In genomic region chr6:56652994-56653393, GRCh38 we compare ENCODE assay signal across 11 cellular contexts. TPM values are rescaled to one million over a fixed set of nuclear protein-coding genes. Genes with fewer than 3 reads are reported as not detected.
A peak's percentile ranks its signal among the peaks of the same experiment; 100 is the strongest.
DNase-seq lines count a peak whose midpoint lies in the region.
"Had no signal": no experiment of that assay in that cellular context is flagged by ENCODE, and none has a peak within 500 bp of the region (broad histone marks: within the 10 kb centered on the region; RNA-seq: fewer than 3 reads in every experiment).

No MANE protein-coding gene starts in this region.

- in situ Hi-C loops in Caki2 (cut with HindIII; ENCODE audit: low pct_unique_long_range_greater_than_20kb, low sequenced_read_pairs), result no loop called here

- H3K36me3 ChIP-seq in esophagus (ENCODE audit: control insufficient read depth in 2 of 2, insufficient read depth in 2 of 2, low read length in 1 of 2), result no peaks in the 10 kb centered on the region

- H3K4me3 ChIP-seq in esophagus (ENCODE audit: low read depth in 1 of 2, low read length in 2 of 2), result no peak overlapping the region

- H3K9me3 ChIP-seq in esophagus (ENCODE audit: control insufficient read depth in 2 of 2, insufficient read depth in 1 of 2, low read depth in 1 of 2, low read length in 1 of 2), result no peaks in the 10 kb centered on the region

- 16 to 22% methylated on average over 2 of the region's 2 CpGs for WGBS in esophagus, 2 donors

- peak; percentile 72 for DNase-seq in Caki2 (ENCODE audit: low read depth)
- peak; percentile 87 for DNase-seq in NCI-H69 (lab: John Stamatoyannopoulos, UW)
- peak; percentile 27 for DNase-seq in non-pigmented ciliary epithelial cell (ENCODE audit: low read depth)
- DNase-seq in OCI-M2 (lab: John Stamatoyannopoulos, UW; ENCODE audit: unreplicated experiment), result no peak
- DNase-seq in NCI-H774 (lab: John Stamatoyannopoulos, UW), result no peak
- DNase-seq in NCI-H82 treated with DMSO at 0.1 percent for 48 hours (lab: John Stamatoyannopoulos, UW; ENCODE audit: unreplicated experiment), result no peak
- no peak for DNase-seq in DMS114 treated with DMSO at 0.1 percent for 48 hours (lab: John Stamatoyannopoulos, UW; ENCODE audit: unreplicated experiment)
- DNase-seq: activated CD4-positive, alpha-beta T cell treated with anti-CD3 and anti-CD28 coated beads for 36 hours; DND-41; stimulated activated CD4-positive, alpha-beta T cell treated with anti-CD3 and anti-CD28 coated beads, Interleukin-4, amount 100 ng/mL, for 24 hours had no signal

- H3K27ac ChIP-seq in esophagus (ENCODE audit: low read depth in 2 of 2, low read length in 1 of 2), result peak overlapping the region; percentile 70 to 76

- H3K27me3 ChIP-seq in esophagus (ENCODE audit: control insufficient read depth in 1 of 2, insufficient read depth in 2 of 2, low read length in 2 of 2), result no peaks in the 10 kb centered on the region

- H3K4me1 ChIP-seq in esophagus (ENCODE audit: control insufficient read depth in 2 of 2, insufficient read depth in 2 of 2, low read length in 1 of 2), result no peaks in the 10 kb centered on the region

RNA-seq across cellular contexts. Expression of gene DST, which starts 10.3 kb away (rescaled TPM):
- 62.2 and 71.2 TPM in 2 replicates for total RNA-seq in Caki2 (2014; rRNA removed; shearing (Covaris generic); ENCODE audit: low replicate concordance)
- polyA plus RNA-seq in esophagus, result 10 to 100 TPM; 57.2 to 59.3 TPM

Comparison
In these comparisons a context has a peak if more than half of its experiments do, and no peak if none do; other contexts are left out.
1. DNase-seq: peak in Caki2 (single experiment), NCI-H69 (single experiment) and non-pigmented ciliary epithelial cell (single experiment); none in OCI-M2 (single experiment), NCI-H774 (single experiment), NCI-H82 treated with DMSO at 0.1 percent for 48 hours (single experiment) and DMS114 treated with DMSO at 0.1 percent for 48 hours (single experiment).